ENCODE assay signal across 29 cellular contexts in the genomic region with DNA sequence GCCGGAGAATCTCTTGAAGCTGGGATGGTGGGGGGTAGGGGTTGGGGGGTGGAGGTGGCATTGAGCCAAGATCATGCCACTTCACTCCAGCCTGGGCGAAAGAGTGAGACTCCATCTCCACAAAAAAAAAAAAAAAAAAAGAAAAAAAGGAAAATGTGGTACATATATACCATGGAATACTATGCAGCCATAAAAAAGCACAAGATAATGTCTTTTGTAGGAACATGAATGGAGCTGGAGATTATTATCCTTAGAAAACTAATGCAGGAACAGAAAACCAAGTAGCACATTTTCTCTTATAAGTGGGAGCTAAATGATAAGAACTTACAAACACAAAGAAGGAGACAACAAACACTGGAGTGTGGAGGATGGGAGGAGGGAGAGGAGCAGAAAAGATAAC.
"Had no signal": no experiment of that assay in that cellular context is flagged by ENCODE, and none has a peak within 500 bp of the region (broad histone marks: within the 10 kb centered on the region; RNA-seq: fewer than 3 reads in every experiment).

No MANE protein-coding gene starts in this region.

- H3K36me3 ChIP-seq: colonic mucosa, esophagus muscularis mucosa, gastrocnemius medialis had no signal

- FAIRE-seq: colon, endometrium, endothelial cell of umbilical vein, frontal cortex had no signal

- H3K4me3 ChIP-seq: colonic mucosa, coronary artery, dorsolateral prefrontal cortex, esophagus muscularis mucosa, esophagus squamous epithelium, gastrocnemius medialis, gastroesophageal sphincter, heart left ventricle, heart right ventricle, hepatocyte had no signal

- DNase-seq: colonic mucosa; cortex of kidney; dermis blood vessel endothelial cell; dorsolateral prefrontal cortex; effector CD4-positive, alpha-beta T cell; effector CD8-positive, alpha-beta T cell; effector memory CD4-positive, alpha-beta T cell; effector memory CD8-positive, alpha-beta T cell; endodermal cell; erythroblast; esophagus squamous epithelium; foreskin fibroblast; foreskin keratinocyte; foreskin melanocyte; gastrocnemius medialis; glutamatergic neuron; head of caudate nucleus; heart left ventricle; heart right ventricle had no signal

- H3K4me1 Mint-ChIP-seq: endodermal cell had no signal

- H3K27me3 Mint-ChIP-seq: dendritic cell treated with granulocyte-macrophage colony-stimulating factor and Interleukin-4, amounts not matched to agents 40 ng/mL and 50 ng/mL, for 4 days; effector memory CD8-positive, alpha-beta T cell had no signal

- H2AFZ ChIP-seq: hepatocyte had no signal

- H3K27ac Mint-ChIP-seq: dendritic cell treated with granulocyte-macrophage colony-stimulating factor and Interleukin-4, amounts not matched to agents 40 ng/mL and 50 ng/mL, for 4 days; effector memory CD8-positive, alpha-beta T cell; endodermal cell had no signal

- H3K4me1 ChIP-seq: colonic mucosa, esophagus squamous epithelium had no signal

- H3K4me2 ChIP-seq: hepatocyte had no signal

- H3K4me3 Mint-ChIP-seq: dendritic cell treated with granulocyte-macrophage colony-stimulating factor and Interleukin-4, amounts not matched to agents 40 ng/mL and 50 ng/mL, for 4 days; effector memory CD8-positive, alpha-beta T cell; endodermal cell had no signal

- ATAC-seq: effector memory CD8-positive, alpha-beta T cell; foreskin keratinocyte; gastrocnemius medialis; gastroesophageal sphincter; heart left ventricle; heart right ventricle had no signal

- H3K27ac ChIP-seq: colonic mucosa, coronary artery, dorsolateral prefrontal cortex, epithelial cell of prostate, esophagus muscularis mucosa, esophagus squamous epithelium, foreskin keratinocyte, gastrocnemius medialis, gastroesophageal sphincter, heart left ventricle, heart right ventricle, hepatocyte had no signal

- H3K27me3 ChIP-seq: colonic mucosa, dorsolateral prefrontal cortex, esophagus muscularis mucosa, esophagus squamous epithelium, foreskin keratinocyte, gastrocnemius medialis, gastroesophageal sphincter, heart left ventricle, heart right ventricle, hepatocyte had no signal
